Comparison of ENCODE assay signal across 30 cellular contexts in the genomic region with DNA sequence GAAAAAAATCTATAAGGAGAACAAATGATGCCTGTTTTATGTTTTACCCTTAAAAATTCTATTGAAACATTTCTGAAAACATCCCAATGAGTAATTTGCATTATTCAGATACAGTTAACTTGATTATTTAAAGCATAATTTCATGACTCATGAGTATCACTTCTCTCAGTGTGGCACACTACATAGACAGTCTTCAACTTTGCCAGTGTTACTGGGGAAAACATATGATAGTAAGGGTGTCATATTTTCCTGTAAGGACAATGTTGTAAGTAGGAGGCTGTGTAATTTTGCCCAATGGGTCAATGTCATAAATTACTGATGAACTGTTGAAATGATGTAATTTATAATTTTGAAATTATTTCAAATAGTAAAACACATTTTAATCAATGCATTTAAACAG.
"Had no signal": no experiment of that assay in that cellular context is flagged by ENCODE, and none has a peak within 500 bp of the region (broad histone marks: within the 10 kb centered on the region; RNA-seq: fewer than 3 reads in every experiment).

No MANE protein-coding gene starts in this region.

- H3K4me3 ChIP-seq: cardiac muscle cell, PC-9 had no signal

- DNase-seq: activated CD4-positive, alpha-beta T cell treated with anti-CD3 and anti-CD28 coated beads, Interleukin-2, amount 10 ng/mL, durations not matched to agents 24 days and 14 days; activated CD4-positive, alpha-beta T cell treated with anti-CD3 and anti-CD28 coated beads, Interleukin-2, amount 50 U/mL, for 4 hours; activated CD8-positive, alpha-beta T cell treated with anti-CD3 and anti-CD28 coated beads for 36 hours; activated effector memory CD4-positive, alpha-beta T cell treated with anti-CD3 and anti-CD28 coated beads, Interleukin-2, amount 50 U/mL, for 16 hours; activated naive CD4-positive, alpha-beta T cell; activated naive CD4-positive, alpha-beta T cell treated with anti-CD3 and anti-CD28 coated beads, Interleukin-2, amount 50 U/mL, for 16 hours; activated naive CD8-positive, alpha-beta T cell treated with anti-CD3 and anti-CD28 coated beads for 36 hours; activated T-cell treated with anti-CD3 and anti-CD28 coated beads, Interleukin-2, amount 50 U/mL, for 1 hour; activated T-cell treated with anti-CD3 and anti-CD28 coated beads, Interleukin-2, amount 50 U/mL, for 72 hours; amniotic stem cell; aorta; brain microvascular endothelial cell; NCI-H1048; NCI-H1105 treated with DMSO at 0.1 percent for 48 hours; NCI-H1436; NCI-H1694; NCI-H1930; NCI-H510A; NCI-H526; NCI-H748 treated with DMSO at 0.1 percent for 48 hours; NK-92 treated with Interleukin-12 subunit alpha and Interleukin-12 subunit beta, amount 100 ng/mL, for 24 hours; PC-9; SIG-M5; SW 1271; T1000 had no signal

- H3K27ac Mint-ChIP-seq: activated CD4-positive, alpha-beta T cell treated with anti-CD3 and anti-CD28 coated beads, Interleukin-2, amount 10 ng/mL, durations not matched to agents 24 days and 14 days; activated CD8-positive, alpha-beta T cell treated with anti-CD3 and anti-CD28 coated beads for 36 hours; activated naive CD8-positive, alpha-beta T cell treated with anti-CD3 and anti-CD28 coated beads for 36 hours; activated T-cell treated with anti-CD3 and anti-CD28 coated beads, Interleukin-2, amount 50 U/mL, for 72 hours; activated T-helper 17 cell treated with anti-CD3 and anti-CD28 coated beads, Interleukin-2, amount 50 U/mL, for 72 hours had no signal

- H3K4me3 Mint-ChIP-seq: activated CD4-positive, alpha-beta T cell treated with anti-CD3 and anti-CD28 coated beads, Interleukin-2, amount 10 ng/mL, durations not matched to agents 24 days and 14 days; activated CD8-positive, alpha-beta T cell treated with anti-CD3 and anti-CD28 coated beads for 36 hours; activated naive CD8-positive, alpha-beta T cell treated with anti-CD3 and anti-CD28 coated beads for 36 hours; activated T-cell treated with anti-CD3 and anti-CD28 coated beads, Interleukin-2, amount 50 U/mL, for 72 hours; activated T-helper 17 cell treated with anti-CD3 and anti-CD28 coated beads, Interleukin-2, amount 50 U/mL, for 72 hours; central memory CD8-positive, alpha-beta T cell had no signal

- FAIRE-seq: RCC 7860 had no signal

- H3K9me3 Mint-ChIP-seq: activated CD4-positive, alpha-beta T cell treated with anti-CD3 and anti-CD28 coated beads, Interleukin-2, amount 10 ng/mL, durations not matched to agents 24 days and 14 days; activated CD8-positive, alpha-beta T cell treated with anti-CD3 and anti-CD28 coated beads for 36 hours; activated T-helper 17 cell treated with anti-CD3 and anti-CD28 coated beads, Interleukin-2, amount 50 U/mL, for 72 hours; central memory CD8-positive, alpha-beta T cell had no signal

- H3K36me3 Mint-ChIP-seq: activated naive CD8-positive, alpha-beta T cell treated with anti-CD3 and anti-CD28 coated beads for 36 hours had no signal

- H3K36me3 ChIP-seq: brain microvascular endothelial cell, cardiac muscle cell had no signal

- H3K4me1 Mint-ChIP-seq: activated CD4-positive, alpha-beta T cell treated with anti-CD3 and anti-CD28 coated beads, Interleukin-2, amount 10 ng/mL, durations not matched to agents 24 days and 14 days; activated naive CD8-positive, alpha-beta T cell treated with anti-CD3 and anti-CD28 coated beads for 36 hours; activated T-helper 17 cell treated with anti-CD3 and anti-CD28 coated beads, Interleukin-2, amount 50 U/mL, for 72 hours; central memory CD8-positive, alpha-beta T cell had no signal

- H3K27me3 Mint-ChIP-seq: activated CD4-positive, alpha-beta T cell treated with anti-CD3 and anti-CD28 coated beads, Interleukin-2, amount 10 ng/mL, durations not matched to agents 24 days and 14 days had no signal

- H3K27me3 ChIP-seq: brain microvascular endothelial cell had no signal

- ATAC-seq: activated CD8-positive, alpha-beta T cell treated with anti-CD3 and anti-CD28 coated beads for 36 hours; activated T-cell treated with anti-CD3 and anti-CD28 coated beads, Interleukin-2, amount 50 U/mL, for 72 hours; activated T-helper 17 cell treated with anti-CD3 and anti-CD28 coated beads, Interleukin-2, amount 50 U/mL, for 72 hours; Right ventricle myocardium inferior had no signal
